ENCODE assay signal across 9 cellular contexts in genomic region chr20:63696311-63696627, GRCh38. TPM values are rescaled to one million over a fixed set of nuclear protein-coding genes. Genes with fewer than 3 reads are reported as not detected.
DNase-seq lines count a peak whose midpoint lies in the region; ATAC-seq, FAIRE-seq and TF ChIP-seq lines count a peak whose summit lies in the region.
"Had no signal": no experiment of that assay in that cellular context is flagged by ENCODE, and none has a peak within 500 bp of the region (broad histone marks: within the 10 kb centered on the region; RNA-seq: fewer than 3 reads in every experiment).

No MANE protein-coding gene starts in this region.

- intact Hi-C loops in esophagus muscularis mucosa (cut with DNase I) = no loop called here

- no peak for TF ChIP-seq EP300 in esophagus muscularis mucosa (IDR thresholded peaks at IDR 0.05)

- peak; percentile 3 for ATAC-seq in SK-N-SH treated with all-trans-retinoic acid at 6 μM for 48 hours
- no peak for ATAC-seq in HG03196 (IDR thresholded peaks at IDR 0.05; ENCODE audit: unreplicated experiment)
- no peak for ATAC-seq in HG03432 (IDR thresholded peaks at IDR 0.05; ENCODE audit: unreplicated experiment)

- TF ChIP-seq CTCF in esophagus muscularis mucosa (IDR thresholded peaks at IDR 0.05) (no peak), osteoblast (IDR thresholded peaks at IDR 0.05; ENCODE audit: extremely low read depth, low read depth, low read length) (no peak)

- H3K79me2 ChIP-seq in osteoblast (ENCODE audit: insufficient read depth, low read length) = peaks cover 2% of the 10 kb centered on the region

- no peak for FAIRE-seq in GM12891 (lab: Jason Lieb, UNC)
- FAIRE-seq: GM18507 had no signal

- peak overlapping the region; percentile 61 for H3K4me2 ChIP-seq in osteoblast (ENCODE audit: insufficient read depth, low read length)

- H3K4me3 ChIP-seq in esophagus muscularis mucosa (peak overlapping the region; percentile 32 to 49 (median 39)), osteoblast (ENCODE audit: insufficient read depth, low read length) (peak overlapping the region; percentile 51)

- H2AFZ ChIP-seq in osteoblast (ENCODE audit: low read length) = no peak overlapping the region

- peak overlapping the region in 3 of 4 donors; percentile 16 to 43 (median 23) for H3K27ac ChIP-seq in esophagus muscularis mucosa (replicated peaks in 1 of 4)
- no peak overlapping the region for H3K27ac ChIP-seq in osteoblast (ENCODE audit: low read depth, low read length)

- H3K27me3 ChIP-seq in esophagus muscularis mucosa (no peaks in the 10 kb centered on the region), osteoblast (ENCODE audit: insufficient read depth, low read length) (no peaks in the 10 kb centered on the region)

- peak; percentile 54 for DNase-seq in GM12891 (ENCODE audit: insufficient read length, low spot score)
- DNase-seq in esophagus muscularis mucosa (ENCODE audit: extremely low spot score) = no peak
- DNase-seq in osteoblast (ENCODE audit: insufficient read length, low spot score, missing footprints) = peak; percentile 92
- no peak for DNase-seq in RPMI8226
- DNase-seq in NK-92 treated with Interleukin-12 subunit alpha and Interleukin-12 subunit beta, amount 100 ng/mL, for 24 hours (lab: John Stamatoyannopoulos, UW) = no peak

- H3K4me1 ChIP-seq in esophagus muscularis mucosa = peaks cover 50 to 69% (median 63%) of the 10 kb centered on the region in 4 donors
- peaks cover 31% of the 10 kb centered on the region for H3K4me1 ChIP-seq in osteoblast (ENCODE audit: insufficient read depth, low read length)

- H3K36me3 ChIP-seq in esophagus muscularis mucosa = peaks cover 7 to 55% (median 41%) of the 10 kb centered on the region in 4 donors
- H3K36me3 ChIP-seq in osteoblast (ENCODE audit: insufficient read depth, low read length) = peaks cover 3% of the 10 kb centered on the region

- no peaks in the 10 kb centered on the region for H4K20me1 ChIP-seq in osteoblast (ENCODE audit: insufficient read depth, low read length)

- no peaks in the 10 kb centered on the region for H3K9me3 ChIP-seq in esophagus muscularis mucosa
- no peaks in the 10 kb centered on the region for H3K9me3 ChIP-seq in osteoblast (ENCODE audit: low read depth, low read length)

- WGBS in esophagus muscularis mucosa = 20% methylated on average over 2 of the region's 6 CpGs

- no peak; the same call in 1 of the 2 replicates for TF ChIP-seq POLR2A in GM12891 (IDR thresholded peaks at IDR 0.05; ENCODE audit: low read depth, low read length)
- TF ChIP-seq POLR2A in esophagus muscularis mucosa (IDR thresholded peaks at IDR 0.05; ENCODE audit: low read depth) = no peak

TF ChIP-seq in GM12891, 5 proteins besides CTCF, POLR2A, EP300 and RAD21:
- TF ChIP-seq PAX5 (IDR thresholded peaks at IDR 0.05; ENCODE audit: insufficient read depth, low read length, severe bottlenecking) (no peak), SPI1 (IDR thresholded peaks at IDR 0.05; ENCODE audit: low read depth, low read length) (no peak), TAF1 (IDR thresholded peaks at IDR 0.05; ENCODE audit: low read depth, low read length) (no peak)
TF ChIP-seq in GM12891: peak in this region for 0.

TF ChIP-seq in SK-N-SH treated with all-trans-retinoic acid at 6 μM for 48 hours, 23 proteins besides CTCF, POLR2A, EP300 and RAD21:
- TF ChIP-seq ZNF70 (CRISPR knock-in tag; IDR thresholded peaks at IDR 0.05) (no peak), PPARA (CRISPR knock-in tag; IDR thresholded peaks at IDR 0.05; ENCODE audit: borderline replicate concordance) (no peak), ZC3H10 (CRISPR knock-in tag; IDR thresholded peaks at IDR 0.05) (no peak), ZFP30 (CRISPR knock-in tag; IDR thresholded peaks at IDR 0.05) (no peak)
TF ChIP-seq in SK-N-SH treated with all-trans-retinoic acid at 6 μM for 48 hours: peak in this region for 0.

RNA-seq across cellular contexts. Expression of gene TNFRSF6B, which starts 0.2 kb away (rescaled TPM):
- 0.51 TPM for polyA plus RNA-seq in GM12891 (2012; ENCODE audit: low read depth, missing spikeins)
- 10 to 100 TPM in 3 of 4 donors, 1 to 10 TPM in 1; 5.0 to 67.8 (median 26.5) TPM for total RNA-seq in esophagus muscularis mucosa
- total RNA-seq in osteoblast = 2.1 and 2.9 TPM in 2 replicates

RNA-seq across cellular contexts. Expression of gene ARFRP1, which starts 11.5 kb away (rescaled TPM):
- 26.5 TPM for polyA plus RNA-seq in GM12891 (2012; ENCODE audit: low read depth, missing spikeins)
- total RNA-seq in esophagus muscularis mucosa = 10 to 100 TPM; 34.1 to 46.5 (median 44.6) TPM
- 21.7 and 23.0 TPM in 2 replicates for total RNA-seq in osteoblast

RNA-seq across cellular contexts. Expression of gene ZGPAT, which starts 11.6 kb away (rescaled TPM):
- 17.1 TPM for polyA plus RNA-seq in GM12891 (2012; ENCODE audit: low read depth, missing spikeins)
- 10 to 100 TPM; 22.5 to 38.9 (median 28.6) TPM for total RNA-seq in esophagus muscularis mucosa
- total RNA-seq in osteoblast = 15.6 and 18.8 TPM in 2 replicates

RNA-seq across cellular contexts. Expression of gene RTEL1, which starts 38.2 kb away (rescaled TPM):
- 8.8 TPM for polyA plus RNA-seq in GM12891 (2012; ENCODE audit: low read depth, missing spikeins)
- total RNA-seq in esophagus muscularis mucosa (10 to 100 TPM in 2 of 4 donors, 1 to 10 TPM in 2; 8.4 to 13.4 (median 9.6) TPM), osteoblast (10.9 and 11.8 TPM in 2 replicates)

RNA-seq across cellular contexts. Expression of gene LIME1, which starts 40.2 kb away (rescaled TPM):
- polyA plus RNA-seq in GM12891 (2012; ENCODE audit: low read depth, missing spikeins) = 12.0 TPM
- 10 to 100 TPM in 2 of 4 donors, 1 to 10 TPM in 2; 9.4 to 15.4 (median 10.9) TPM for total RNA-seq in esophagus muscularis mucosa
- 1.8 and 2.9 TPM in 2 replicates for total RNA-seq in osteoblast

Comparison
In these comparisons a context has a peak if more than half of its experiments do, and no peak if none do; other contexts are left out.
1. DNase-seq: peak in GM12891 (single experiment) and osteoblast (single experiment); none in esophagus muscularis mucosa (single experiment), RPMI8226 (single experiment) and NK-92 treated with Interleukin-12 subunit alpha and Interleukin-12 subunit beta, amount 100 ng/mL, for 24 hours (single experiment).